In the genomic region with DNA sequence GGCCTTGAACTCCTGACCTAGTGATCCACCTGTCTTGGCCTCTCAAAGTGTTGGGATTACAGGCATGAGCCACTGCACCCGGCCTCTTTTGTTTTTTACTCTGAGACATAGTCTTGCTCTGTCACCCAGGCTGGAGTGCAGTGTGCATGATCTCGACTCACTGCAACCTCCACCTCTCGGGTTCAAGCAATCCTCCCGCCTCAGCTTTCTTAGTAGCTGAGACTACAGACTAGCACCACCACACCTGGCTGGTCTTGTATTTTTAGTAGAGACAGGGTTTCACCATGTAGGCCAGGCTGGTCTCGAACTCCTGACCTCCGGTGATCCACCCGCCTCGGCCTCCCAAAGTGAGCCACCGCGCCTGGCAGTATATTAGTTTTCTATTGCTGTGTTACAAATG, we compare ENCODE assay signal across 7 cellular contexts. TPM values are rescaled to one million over a fixed set of nuclear protein-coding genes. Genes with fewer than 3 reads are reported as not detected.
DNase-seq lines count a peak whose midpoint lies in the region; ATAC-seq and TF ChIP-seq lines count a peak whose summit lies in the region.
"Not testable (repeated sequence)": the region's sequence is repeated elsewhere in the genome, so short reads cannot be mapped to it uniquely, and the experiment has no call there.

No MANE protein-coding gene starts in this region.

- ATAC-seq in CD4-positive, alpha-beta T cell (ENCODE audit: poor library complexity); RWPE2 (ENCODE audit: low read depth); activated naive CD8-positive, alpha-beta T cell treated with anti-CD3 and anti-CD28 coated beads, Interleukin-2, amount 50 U/mL, for 24 hours: not testable (repeated sequence)

- peak overlapping the region; percentile 92 for H3K27ac Mint-ChIP-seq in CD4-positive, alpha-beta T cell
- peak overlapping the region; percentile 75 for H3K27ac Mint-ChIP-seq in activated naive CD8-positive, alpha-beta T cell treated with anti-CD3 and anti-CD28 coated beads, Interleukin-2, amount 50 U/mL, for 24 hours
- peak overlapping the region; percentile 95 to 100 (median 99) for H3K27ac Mint-ChIP-seq in immature natural killer cell

- H3K9me3 Mint-ChIP-seq in CD4-positive, alpha-beta T cell; activated naive CD8-positive, alpha-beta T cell treated with anti-CD3 and anti-CD28 coated beads, Interleukin-2, amount 50 U/mL, for 24 hours; immature natural killer cell: not testable (repeated sequence)

- not testable (repeated sequence) for H3K9me3 ChIP-seq in CD4-positive, alpha-beta T cell (ENCODE audit: control insufficient read depth, low read length); RWPE2 (ENCODE audit: severe bottlenecking)

- H3K36me3 ChIP-seq in RWPE2 (ENCODE audit: low read depth), result peaks cover 16% of the 10 kb centered on the region

- POLR2A ChIA-PET in CD4-positive, alpha-beta T cell (lab: Charles Lee), result interaction anchor here (2.0 to 3.5 kb wide), 5 partner anchors 11 to 89 kb away, joined by 7 to 28 read pairs (median 19); a partner anchor contains a TSS

- not testable (repeated sequence) for H3K4me3 ChIP-seq in RWPE2 (ENCODE audit: severe bottlenecking)

- H3K27me3 Mint-ChIP-seq in CD4-positive, alpha-beta T cell; activated naive CD8-positive, alpha-beta T cell treated with anti-CD3 and anti-CD28 coated beads, Interleukin-2, amount 50 U/mL, for 24 hours: not testable (repeated sequence)
- peaks cover 6 to 17% (median 13%) of the 10 kb centered on the region in 3 donors for H3K27me3 Mint-ChIP-seq in immature natural killer cell (ENCODE audit: low read depth in 3 of 3)

- H3K27me3 ChIP-seq in CD4-positive, alpha-beta T cell (ENCODE audit: control insufficient read depth, insufficient read depth, low read length); RWPE2 (ENCODE audit: insufficient read depth, poor library complexity, severe bottlenecking): not testable (repeated sequence)

- H3K4me1 Mint-ChIP-seq in CD4-positive, alpha-beta T cell (ENCODE audit: low read depth), result peaks cover 76% of the 10 kb centered on the region
- H3K4me1 Mint-ChIP-seq in activated naive CD8-positive, alpha-beta T cell treated with anti-CD3 and anti-CD28 coated beads, Interleukin-2, amount 50 U/mL, for 24 hours, result peaks cover 76% of the 10 kb centered on the region
- H3K4me1 Mint-ChIP-seq in immature natural killer cell, result peaks cover 85 to 93% of the 10 kb centered on the region in 2 donors

- CTCF ChIA-PET in CD4-positive, alpha-beta T cell (lab: Charles Lee), result interaction anchor here (1.1 to 7.3 kb wide), 3 partner anchors 9 to 87 kb away, joined by 3 to 53 read pairs (median 16); no protein-coding TSS in a partner anchor

- peaks cover 54% of the 10 kb centered on the region for H3K36me3 Mint-ChIP-seq in CD4-positive, alpha-beta T cell (ENCODE audit: low read depth)
- peaks cover 17% of the 10 kb centered on the region for H3K36me3 Mint-ChIP-seq in activated naive CD8-positive, alpha-beta T cell treated with anti-CD3 and anti-CD28 coated beads, Interleukin-2, amount 50 U/mL, for 24 hours (ENCODE audit: low read depth)
- peaks cover 0 to 13% (median 2%) of the 10 kb centered on the region in 3 donors for H3K36me3 Mint-ChIP-seq in immature natural killer cell

- DNase-seq in CD4-positive, alpha-beta T cell; activated naive CD8-positive, alpha-beta T cell treated with anti-CD3 and anti-CD28 coated beads, Interleukin-2, amount 50 U/mL, for 24 hours; immature natural killer cell: not testable (repeated sequence)
- peak; percentile 14 for DNase-seq in RWPE2 (ENCODE audit: low spot score)
- peak; percentile 55 for DNase-seq in activated CD8-positive, alpha-beta memory T cell treated with anti-CD3 and anti-CD28 coated beads for 24 hours
- peak; percentile 60 for DNase-seq in activated effector memory CD4-positive, alpha-beta T cell treated with anti-CD3 and anti-CD28 coated beads, Interleukin-2, amount 50 U/mL, for 16 hours
- DNase-seq in stimulated activated CD8-positive, alpha-beta memory T cell treated with anti-CD3 and anti-CD28 coated beads, Interleukin-4, amount 100 ng/mL, for 48 hours, result peak; percentile 28

- intact Hi-C loops in CD4-positive, alpha-beta T cell (cut with DNase I, micrococcal nuclease), result loop anchor here in 1 of 2 experiments (5.0 kb wide), 1 partner anchor 34 kb away; no protein-coding TSS in a partner anchor

- H3K4me3 Mint-ChIP-seq in CD4-positive, alpha-beta T cell; activated naive CD8-positive, alpha-beta T cell treated with anti-CD3 and anti-CD28 coated beads, Interleukin-2, amount 50 U/mL, for 24 hours: not testable (repeated sequence)
- peak overlapping the region in 1 of 5 donors; percentile 8 for H3K4me3 Mint-ChIP-seq in immature natural killer cell

- not testable (repeated sequence) for TF ChIP-seq CTCF in CD4-positive, alpha-beta T cell (IDR thresholded peaks at IDR 0.05); RWPE2 (IDR thresholded peaks at IDR 0.05; ENCODE audit: poor library complexity, severe bottlenecking)

- peak overlapping the region; percentile 49 for H3K27ac ChIP-seq in CD4-positive, alpha-beta T cell (ENCODE audit: low read depth, low read length)
- peak overlapping the region; percentile 88 for H3K27ac ChIP-seq in RWPE2 (ENCODE audit: poor library complexity, severe bottlenecking)

- peaks cover 26% of the 10 kb centered on the region for H3K4me1 ChIP-seq in RWPE2 (ENCODE audit: insufficient read depth, poor library complexity, severe bottlenecking)

RNA-seq across cellular contexts. Expression of a gene that starts 11.5 kb away (rescaled TPM):
- 10 to 100 TPM; 80.2 to 83.4 TPM for total RNA-seq in CD4-positive, alpha-beta T cell
- 100 to 1,000 TPM; 119 to 155 (median 150) TPM for polyA plus RNA-seq in immature natural killer cell

RNA-seq across cellular contexts. Expression of a gene that starts 22.2 kb away (rescaled TPM):
- total RNA-seq in CD4-positive, alpha-beta T cell, result 10 to 100 TPM; 49.3 to 52.5 TPM
- 10 to 100 TPM; 24.1 to 43.9 (median 37.3) TPM for polyA plus RNA-seq in immature natural killer cell
